13 cellular contexts compared by ENCODE assay signal in the genomic region with DNA sequence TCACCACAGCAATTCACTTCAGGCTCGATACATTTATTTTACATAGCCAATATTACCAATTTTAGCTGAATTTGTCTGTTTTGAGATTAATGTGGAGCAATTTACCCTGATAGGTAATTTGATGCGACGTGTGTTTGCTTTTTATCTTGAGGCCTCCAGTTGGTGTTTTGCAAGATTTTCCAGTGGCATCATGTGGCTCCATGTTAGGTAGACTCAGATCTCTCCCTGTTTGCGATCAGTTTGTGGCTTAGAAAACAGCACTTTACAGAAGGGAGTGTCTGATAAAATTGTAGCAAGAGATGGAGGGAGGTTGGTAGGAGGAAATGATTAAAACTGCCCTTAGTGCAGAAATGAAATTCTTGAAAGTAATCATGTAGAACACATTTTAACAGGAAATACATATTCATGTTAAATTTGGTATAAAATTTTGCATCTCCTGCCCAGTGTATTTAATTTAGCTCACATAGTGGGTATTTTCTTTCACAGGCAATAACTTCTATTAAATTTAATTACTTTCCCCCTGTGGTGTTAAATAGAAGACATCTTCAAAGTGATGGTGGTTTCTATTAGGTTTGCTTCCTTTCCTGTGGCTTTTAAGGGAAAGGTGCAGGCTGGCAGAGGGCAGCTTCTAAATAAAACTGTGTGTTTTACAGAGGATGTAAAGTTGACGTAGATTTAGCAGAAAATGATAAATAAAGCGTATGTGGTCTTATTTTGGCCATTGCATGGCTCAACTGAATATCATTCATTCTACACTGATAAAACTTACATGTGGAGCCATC.
DNase-seq lines count a peak whose midpoint lies in the region; ATAC-seq, FAIRE-seq and TF ChIP-seq lines count a peak whose summit lies in the region.
"Had no signal": no experiment of that assay in that cellular context is flagged by ENCODE, and none has a peak within 500 bp of the region (broad histone marks: within the 10 kb centered on the region; RNA-seq: fewer than 3 reads in every experiment).

No MANE protein-coding gene starts in this region.

- H3K4me1 ChIP-seq in SJCRH30, result no peaks in the 10 kb centered on the region

- H3K27me3 ChIP-seq in SJCRH30, result no peaks in the 10 kb centered on the region
- H3K27me3 ChIP-seq: BLaER1 treated with 17β-estradiol and CSF1 and Interleukin-3, amounts not matched to agents 10 nM and 100 nM; heart left ventricle had no signal

- DNase-seq in T-helper 2 cell treated with Interferon-gamma antibody and Interleukin-4, amounts not matched to agents 5 μg/mL and 100 μg/mL, for 36 hours (ENCODE audit: low spot score), result no peak
- DNase-seq in D721Med (ENCODE audit: insufficient read length, low spot score) (no peak), activated gamma-delta T cell treated with Interleukin-2 at 50 U/mL for 16 hours (no peak), SJCRH30 (no peak)
- DNase-seq in activated CD4-positive, alpha-beta T cell treated with anti-CD3 and anti-CD28 coated beads for 1 hour, result no peak
- DNase-seq: heart left ventricle had no signal

- no peaks in the 10 kb centered on the region for H3K27me3 Mint-ChIP-seq in T-helper 2 cell treated with Interferon-gamma antibody and Interleukin-4, amounts not matched to agents 5 μg/mL and 100 μg/mL, for 36 hours (ENCODE audit: low read depth)
- H3K27me3 Mint-ChIP-seq: memory B cell had no signal

- H3K4me1 Mint-ChIP-seq in T-helper 2 cell treated with Interferon-gamma antibody and Interleukin-4, amounts not matched to agents 5 μg/mL and 100 μg/mL, for 36 hours (ENCODE audit: low read depth), result peaks cover 53% of the 10 kb centered on the region

- TF ChIP-seq CTCF in D721Med (IDR thresholded peaks at IDR 0.05; ENCODE audit: insufficient read depth, missing control alignments), result no peak

- H3K9me3 ChIP-seq in SJCRH30 (replicated peaks), result no peaks in the 10 kb centered on the region
- H3K9me3 ChIP-seq: heart left ventricle had no signal

- peak; percentile 2 for ATAC-seq in GM18499 (IDR thresholded peaks at IDR 0.05; ENCODE audit: insufficient read depth, unreplicated experiment)
- ATAC-seq in GM19452 (IDR thresholded peaks at IDR 0.05; ENCODE audit: unreplicated experiment), result peak; percentile 35
- ATAC-seq in HG03045 (IDR thresholded peaks at IDR 0.05; ENCODE audit: unreplicated experiment), result peak; percentile 30
- ATAC-seq: heart left ventricle had no signal

- FAIRE-seq in D721Med (lab: Jason Lieb, UNC), result no peak

- H3K9me3 Mint-ChIP-seq in T-helper 2 cell treated with Interferon-gamma antibody and Interleukin-4, amounts not matched to agents 5 μg/mL and 100 μg/mL, for 36 hours, result no peaks in the 10 kb centered on the region
- H3K9me3 Mint-ChIP-seq: activated naive CD4-positive, alpha-beta T cell treated with anti-CD3 and anti-CD28 coated beads for 36 hours; memory B cell had no signal

- peak overlapping the region; percentile 85 for H3K27ac Mint-ChIP-seq in T-helper 2 cell treated with Interferon-gamma antibody and Interleukin-4, amounts not matched to agents 5 μg/mL and 100 μg/mL, for 36 hours
- H3K27ac Mint-ChIP-seq: activated naive CD4-positive, alpha-beta T cell treated with anti-CD3 and anti-CD28 coated beads for 36 hours; memory B cell had no signal

- H3K36me3 Mint-ChIP-seq in T-helper 2 cell treated with Interferon-gamma antibody and Interleukin-4, amounts not matched to agents 5 μg/mL and 100 μg/mL, for 36 hours (ENCODE audit: low read depth), result peaks cover 55% of the 10 kb centered on the region

- H3K4me3 Mint-ChIP-seq in T-helper 2 cell treated with Interferon-gamma antibody and Interleukin-4, amounts not matched to agents 5 μg/mL and 100 μg/mL, for 36 hours, result peak overlapping the region; percentile 81
- H3K4me3 Mint-ChIP-seq: activated naive CD4-positive, alpha-beta T cell treated with anti-CD3 and anti-CD28 coated beads for 36 hours; memory B cell had no signal

- H3K36me3 ChIP-seq in SJCRH30, result no peaks in the 10 kb centered on the region

- H3K4me3 ChIP-seq in SJCRH30, result no peak overlapping the region
- H3K4me3 ChIP-seq: BLaER1 treated with 17β-estradiol and CSF1 and Interleukin-3, amounts not matched to agents 10 nM and 100 nM; heart left ventricle had no signal

- H3K27ac ChIP-seq in SJCRH30, result no peak overlapping the region
- H3K27ac ChIP-seq: BLaER1 treated with 17β-estradiol and CSF1 and Interleukin-3, amounts not matched to agents 10 nM and 100 nM; heart left ventricle; VCaP had no signal
